Comparison of ENCODE assay signal across 8 cellular contexts in genomic region chr15:30626632-30627031, GRCh38. TPM values are rescaled to one million over a fixed set of nuclear protein-coding genes. Genes with fewer than 3 reads are reported as not detected.
DNase-seq lines count a peak whose midpoint lies in the region; ATAC-seq and TF ChIP-seq lines count a peak whose summit lies in the region.
"Not testable (repeated sequence)": the region's sequence is repeated elsewhere in the genome, so short reads cannot be mapped to it uniquely, and the experiment has no call there.

No MANE protein-coding gene starts in this region.

- H2BK120ac ChIP-seq in mesendoderm (ENCODE audit: low read depth, low read length): not testable (repeated sequence)

- in situ Hi-C loops in gastrocnemius medialis (cut with MboI; ENCODE audit: low sequenced_read_pairs in 4 of 4): not testable (repeated sequence)

- not testable (repeated sequence) for H3K4me1 ChIP-seq in A673 (ENCODE audit: insufficient read depth, low read length, poor library complexity, severe bottlenecking); mesendoderm (ENCODE audit: control insufficient read depth, low read depth, low read length); gastrocnemius medialis

- not testable (repeated sequence) for H2BK5ac ChIP-seq in mesendoderm (ENCODE audit: low read length)

- TF ChIP-seq CTCF in A673 (conservative IDR thresholded peaks at IDR 0.05; ENCODE audit: low read depth, low read length); fibroblast of mammary gland (conservative IDR thresholded peaks at IDR 0.05; ENCODE audit: control insufficient read depth, insufficient read depth, low read depth, low read length); gastrocnemius medialis (IDR thresholded peaks at IDR 0.05 in 4 of 5, conservative IDR thresholded peaks at IDR 0.05 in 1 of 5): not testable (repeated sequence)

- not testable (repeated sequence) for H3K18ac ChIP-seq in mesendoderm (ENCODE audit: low read length)

- no CpG with 5 or more reads among the region's 20 CpGs for WGBS in mesendoderm (ENCODE audit: extremely low coverage, insufficient coverage, low lambda C conversion rate)

- H3K79me1 ChIP-seq in mesendoderm (ENCODE audit: low read length): not testable (repeated sequence)

- H3K9ac ChIP-seq in mesendoderm (ENCODE audit: low read length): peak overlapping the region; percentile 98

- not testable (repeated sequence) for H3K27me3 ChIP-seq in A673 (replicated peaks; ENCODE audit: insufficient read depth, low read depth, low read length, poor library complexity); mesendoderm (ENCODE audit: insufficient read depth, low read length, poor library complexity); gastrocnemius medialis

- H3K4me2 ChIP-seq in mesendoderm (ENCODE audit: low read length): not testable (repeated sequence)

- H3K27ac Mint-ChIP-seq in IgD-negative memory B cell: peak overlapping the region; percentile 97 to 98 (median 98)
- H3K27ac Mint-ChIP-seq in T-helper 2 cell treated with Interferon-gamma antibody and Interleukin-4, amounts not matched to agents 5 μg/mL and 100 μg/mL, for 36 hours: peak overlapping the region; percentile 93

- H3K4me3 Mint-ChIP-seq in IgD-negative memory B cell: peak overlapping the region; percentile 95 to 98 (median 98)
- peak overlapping the region; percentile 93 for H3K4me3 Mint-ChIP-seq in T-helper 2 cell treated with Interferon-gamma antibody and Interleukin-4, amounts not matched to agents 5 μg/mL and 100 μg/mL, for 36 hours

- not testable (repeated sequence) for H3K23ac ChIP-seq in mesendoderm (ENCODE audit: low read length)

- H3K4me1 Mint-ChIP-seq in IgD-negative memory B cell: peaks cover 7 to 23% (median 12%) of the 10 kb centered on the region in 3 donors
- H3K4me1 Mint-ChIP-seq in T-helper 2 cell treated with Interferon-gamma antibody and Interleukin-4, amounts not matched to agents 5 μg/mL and 100 μg/mL, for 36 hours (ENCODE audit: low read depth): peaks cover 18% of the 10 kb centered on the region

- peak overlapping the region; percentile 68 for H3K4me3 ChIP-seq in A673 (ENCODE audit: low read depth, low read length, poor library complexity, severe bottlenecking)
- H3K4me3 ChIP-seq in fibroblast of mammary gland (ENCODE audit: control insufficient read depth, low read depth, low read length): peak overlapping the region; percentile 78
- H3K4me3 ChIP-seq in mesendoderm (ENCODE audit: low read length): not testable (repeated sequence)
- H3K4me3 ChIP-seq in gastrocnemius medialis: peak overlapping the region in 3 of 4 donors; percentile 74 to 75 (median 74)

- H3K56ac ChIP-seq in mesendoderm (ENCODE audit: low read length): peak overlapping the region; percentile 98

- H3K36me3 ChIP-seq in A673 (ENCODE audit: insufficient read depth, low read length, poor library complexity, severe bottlenecking); mesendoderm (ENCODE audit: control insufficient read depth, insufficient read depth, low read length); gastrocnemius medialis: not testable (repeated sequence)

- peak; percentile 13 for ATAC-seq in GM18511 (IDR thresholded peaks at IDR 0.05; ENCODE audit: unreplicated experiment)
- ATAC-seq in gastrocnemius medialis: not testable (repeated sequence)

- H4K5ac ChIP-seq in mesendoderm (ENCODE audit: low read length): not testable (repeated sequence)

- POLR2A ChIA-PET in A673 (lab: Charles Lee; ENCODE audit: low non-redundant PET): not testable (repeated sequence)

- BruUV-seq in A673 (replicated peaks; lab: Mats Ljungman, UMichigan): not testable (repeated sequence)

- H2BK15ac ChIP-seq in mesendoderm (replicated peaks; ENCODE audit: low read depth): not testable (repeated sequence)

- H3K9me3 ChIP-seq in A673 (ENCODE audit: low read depth, low read length, poor library complexity, severe bottlenecking); gastrocnemius medialis: not testable (repeated sequence)

- CTCF ChIA-PET in A673 (lab: Charles Lee): not testable (repeated sequence)

- TF ChIP-seq POLR2A in gastrocnemius medialis (IDR thresholded peaks at IDR 0.05): not testable (repeated sequence)

- not testable (repeated sequence) for H3K4ac ChIP-seq in mesendoderm (ENCODE audit: low read depth, low read length)

- H3K9me3 Mint-ChIP-seq in IgD-negative memory B cell; T-helper 2 cell treated with Interferon-gamma antibody and Interleukin-4, amounts not matched to agents 5 μg/mL and 100 μg/mL, for 36 hours: not testable (repeated sequence)

- H4K8ac ChIP-seq in mesendoderm (ENCODE audit: low read depth, low read length): not testable (repeated sequence)

- not testable (repeated sequence) for H2AK5ac ChIP-seq in mesendoderm (ENCODE audit: low read length)

- intact Hi-C loops in A673 (cut with micrococcal nuclease; ENCODE audit: unreplicated experiment); gastrocnemius medialis (cut with DNase I; ENCODE audit: low total_unique reads): not testable (repeated sequence)

- DNase-seq in A673 (ENCODE audit: low spot score); T-helper 2 cell treated with Interferon-gamma antibody and Interleukin-4, amounts not matched to agents 5 μg/mL and 100 μg/mL, for 36 hours (ENCODE audit: low spot score); gastrocnemius medialis: not testable (repeated sequence)
- peak; percentile 16 for DNase-seq in astrocyte of the hippocampus (ENCODE audit: low read depth, low spot score)
- DNase-seq in fibroblast of mammary gland (ENCODE audit: low read depth): peak; percentile 12
- peak; percentile 21 for DNase-seq in mesendoderm

- H3K27me3 Mint-ChIP-seq in IgD-negative memory B cell; T-helper 2 cell treated with Interferon-gamma antibody and Interleukin-4, amounts not matched to agents 5 μg/mL and 100 μg/mL, for 36 hours (ENCODE audit: low read depth): not testable (repeated sequence)

- peaks cover 20% of the 10 kb centered on the region for H3K79me2 ChIP-seq in mesendoderm (ENCODE audit: control insufficient read depth, insufficient read depth, low read length)

- not testable (repeated sequence) for H3K36me3 Mint-ChIP-seq in IgD-negative memory B cell
- H3K36me3 Mint-ChIP-seq in T-helper 2 cell treated with Interferon-gamma antibody and Interleukin-4, amounts not matched to agents 5 μg/mL and 100 μg/mL, for 36 hours (ENCODE audit: low read depth): peaks cover 23% of the 10 kb centered on the region

- H3K27ac ChIP-seq in A673 (ENCODE audit: low read depth, low read length, poor library complexity, severe bottlenecking): peak overlapping the region; percentile 98
- not testable (repeated sequence) for H3K27ac ChIP-seq in mesendoderm (ENCODE audit: low read depth, low read length)
- H3K27ac ChIP-seq in gastrocnemius medialis: peak overlapping the region in 1 of 4 donors; percentile 87

RNA-seq across cellular contexts. Expression of gene GOLGA8H, which starts 22.8 kb away (rescaled TPM):
- 0.33 TPM in 1 of 2 replicates, not detected in the other for total RNA-seq in A673 (2021)
- polyA plus RNA-seq in IgD-negative memory B cell: not detected
- 0.22 TPM for polyA plus RNA-seq in mesendoderm (2013, experiment 1 of 2)
- polyA plus RNA-seq in mesendoderm (2013, experiment 2 of 2): 0.22 TPM
- total RNA-seq in gastrocnemius medialis: not detected
